24 cellular contexts compared by ENCODE assay signal in the genomic region with DNA sequence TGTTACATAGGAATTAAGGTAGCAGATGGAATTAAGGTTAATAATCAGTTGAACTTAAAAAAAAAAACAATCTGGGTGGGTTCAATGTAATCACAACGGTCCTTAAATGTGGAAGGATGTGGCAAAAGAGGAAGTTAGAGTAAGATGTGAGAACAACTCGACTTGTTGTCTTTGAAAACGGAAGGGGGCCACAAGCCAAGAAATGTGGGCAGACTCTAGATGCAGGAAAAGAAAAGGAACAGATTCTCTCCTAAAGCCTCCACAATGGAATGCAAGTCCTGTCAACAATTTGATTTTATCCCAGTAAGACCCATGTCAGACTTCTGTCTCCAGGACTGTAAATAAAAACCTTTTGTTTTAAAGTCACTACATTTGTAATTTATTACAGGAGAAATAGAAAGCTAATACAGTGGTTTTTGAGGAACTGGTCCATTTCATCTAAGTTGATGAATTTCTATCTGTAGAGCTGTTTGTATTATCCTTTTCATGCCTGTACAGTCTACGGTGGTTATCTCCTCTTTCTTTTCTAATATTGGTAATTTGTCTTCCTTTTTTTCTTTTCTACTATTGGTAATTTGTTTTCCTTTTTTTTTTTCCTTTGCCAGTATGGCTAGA. TPM values are rescaled to one million over a fixed set of nuclear protein-coding genes. Genes with fewer than 3 reads are reported as not detected.
DNase-seq lines count a peak whose midpoint lies in the region; ATAC-seq, FAIRE-seq and TF ChIP-seq lines count a peak whose summit lies in the region.
"Had no signal": no experiment of that assay in that cellular context is flagged by ENCODE, and none has a peak within 500 bp of the region (broad histone marks: within the 10 kb centered on the region; RNA-seq: fewer than 3 reads in every experiment).

No MANE protein-coding gene starts in this region.

- H3K27me3 ChIP-seq in CD4-positive, alpha-beta memory T cell (ENCODE audit: insufficient read depth, low read length), result no peaks in the 10 kb centered on the region
- H3K27me3 ChIP-seq: body of pancreas, hepatocyte, pancreas, Peyer's patch, right lobe of liver had no signal

- H3K4me3 Mint-ChIP-seq in CD4-positive, alpha-beta memory T cell, result peak overlapping the region in 2 of 8 donors; percentile 15 to 40
- no peak overlapping the region for H3K4me3 Mint-ChIP-seq in effector memory CD8-positive, alpha-beta T cell
- H3K4me3 Mint-ChIP-seq: GM23338; stimulated activated memory B cell treated with anti-CD40 and anti-IgM and Interleukin-4, amounts not matched to agents 10 μg/mL and 1 μg/mL and 100 μg/mL, for 72 hours had no signal

- H3K4me1 ChIP-seq in CD4-positive, alpha-beta memory T cell (ENCODE audit: insufficient read depth, low read length), result peaks cover 60% of the 10 kb centered on the region
- H3K4me1 ChIP-seq in OCI-LY7 (ENCODE audit: insufficient read depth, low read length, poor library complexity, severe bottlenecking), result peaks cover 36% of the 10 kb centered on the region
- H3K4me1 ChIP-seq: pancreas, Peyer's patch, right lobe of liver had no signal

- intact Hi-C loops in CD4-positive, alpha-beta memory T cell (cut with micrococcal nuclease), result no loop called here
- intact Hi-C loops in OCI-LY7 (cut with micrococcal nuclease; ENCODE audit: unreplicated experiment), result no loop called here

- H3K36me3 ChIP-seq in CD4-positive, alpha-beta memory T cell (ENCODE audit: insufficient read depth, low read length), result no peaks in the 10 kb centered on the region
- peaks cover 48% of the 10 kb centered on the region for H3K36me3 ChIP-seq in OCI-LY7 (ENCODE audit: insufficient read depth, low read length)
- H3K36me3 ChIP-seq: pancreas, Peyer's patch, right lobe of liver, thoracic aorta had no signal

- TF ChIP-seq POLR2A in GM12892 (IDR thresholded peaks at IDR 0.05; ENCODE audit: low read depth, low read length), result no peak

- H3K79me2 ChIP-seq in OCI-LY7 (ENCODE audit: insufficient read depth, low read depth, low read length), result peaks cover 99% of the 10 kb centered on the region

- TF ChIP-seq CTCF in OCI-LY7 (conservative IDR thresholded peaks at IDR 0.05; ENCODE audit: low read length), result no peak

- CTCF ChIA-PET in CD4-positive, alpha-beta memory T cell (lab: Charles Lee; ENCODE audit: partially characterized antibody), result interaction anchor here (0.9 to 7.5 kb wide), 4 partner anchors 9 to 179 kb away, joined by 4 to 105 read pairs (median 28); partner anchors contain the start of gene MCMBP
- CTCF ChIA-PET in OCI-LY7 (lab: Charles Lee; ENCODE audit: unreplicated experiment), result no interaction called here

- no TSS peak for BruUV-seq in OCI-LY7 (replicated peaks; lab: Mats Ljungman, UMichigan)

- FAIRE-seq in GM12892 (lab: Jason Lieb, UNC), result peak; percentile 42
- FAIRE-seq in RCC 7860 (lab: Jason Lieb, UNC), result no peak
- FAIRE-seq: HTR-8/SVneo, pancreas had no signal

- peak overlapping the region in 4 of 7 donors; percentile 7 to 77 (median 54) for H3K27ac Mint-ChIP-seq in CD4-positive, alpha-beta memory T cell
- peak overlapping the region; percentile 8 to 49 for H3K27ac Mint-ChIP-seq in effector memory CD8-positive, alpha-beta T cell
- H3K27ac Mint-ChIP-seq: GM23338; stimulated activated memory B cell treated with anti-CD40 and anti-IgM and Interleukin-4, amounts not matched to agents 10 μg/mL and 1 μg/mL and 100 μg/mL, for 72 hours had no signal

- no peak overlapping the region for H3K4me3 ChIP-seq in CD4-positive, alpha-beta memory T cell (ENCODE audit: low read length in 2 of 2)
- H3K4me3 ChIP-seq in OCI-LY7 (ENCODE audit: low read depth, low read length, poor library complexity, severe bottlenecking), result no peak overlapping the region
- H3K4me3 ChIP-seq: body of pancreas, GM23338, hepatocyte, lung, pancreas, Peyer's patch, right lobe of liver, thoracic aorta had no signal

- peaks cover 44 to 82% (median 60%) of the 10 kb centered on the region in 4 donors for H3K4me1 Mint-ChIP-seq in CD4-positive, alpha-beta memory T cell
- H3K4me1 Mint-ChIP-seq in effector memory CD8-positive, alpha-beta T cell (ENCODE audit: low read depth in 2 of 2), result peaks cover 27 to 67% of the 10 kb centered on the region in 2 donors

- no peaks in the 10 kb centered on the region for H3K9me2 ChIP-seq in OCI-LY7 (ENCODE audit: insufficient read depth, low read length)

- DNase-seq in CD4-positive, alpha-beta memory T cell, result no peak
- no peak for DNase-seq in GM12892 (ENCODE audit: insufficient read length)
- peak; percentile 29 for DNase-seq in OCI-LY7 (ENCODE audit: low spot score)
- DNase-seq in effector memory CD8-positive, alpha-beta T cell, result no peak
- no peak for DNase-seq in RCC 7860 (ENCODE audit: low spot score)
- no peak for DNase-seq in HuH-7 (ENCODE audit: low spot score)
- no peak for DNase-seq in ecto neural progenitor cell (ENCODE audit: low spot score)
- DNase-seq: activated CD4-positive, alpha-beta T cell treated with anti-CD3 and anti-CD28 coated beads, Interleukin-2, amount 50 U/mL, for 1 hour; activated naive CD4-positive, alpha-beta T cell treated with anti-CD3 and anti-CD28 coated beads, Interleukin-2, amount 50 U/mL, for 16 hours; activated T-cell treated with anti-CD3 and anti-CD28 coated beads for 4 hours; body of pancreas; islet precursor cell; NCI-H1694; NCI-H82; pancreas; Peyer's patch; right lobe of liver had no signal

- no peak overlapping the region for H3K4me2 ChIP-seq in OCI-LY7 (ENCODE audit: low read length)
- H3K4me2 ChIP-seq: GM23338, hepatocyte had no signal

- no peak for ATAC-seq in effector memory CD8-positive, alpha-beta T cell (replicated peaks)
- ATAC-seq: body of pancreas; GM23338; pancreas; right lobe of liver; SK-N-SH treated with all-trans-retinoic acid at 6 μM for 48 hours; stimulated activated memory B cell treated with anti-CD40 and anti-IgM and Interleukin-4, amounts not matched to agents 10 μg/mL and 1 μg/mL and 100 μg/mL, for 72 hours had no signal

- peaks cover 21 to 26% of the 10 kb centered on the region in 2 donors for H3K36me3 Mint-ChIP-seq in CD4-positive, alpha-beta memory T cell
- H3K36me3 Mint-ChIP-seq in effector memory CD8-positive, alpha-beta T cell (ENCODE audit: insufficient read depth), result peaks cover 15% of the 10 kb centered on the region

- H3K27me3 Mint-ChIP-seq in CD4-positive, alpha-beta memory T cell, result no peaks in the 10 kb centered on the region
- no peaks in the 10 kb centered on the region for H3K27me3 Mint-ChIP-seq in effector memory CD8-positive, alpha-beta T cell
- H3K27me3 Mint-ChIP-seq: stimulated activated memory B cell treated with anti-CD40 and anti-IgM and Interleukin-4, amounts not matched to agents 10 μg/mL and 1 μg/mL and 100 μg/mL, for 72 hours had no signal

- peaks cover 36% of the 10 kb centered on the region for H4K20me1 ChIP-seq in OCI-LY7 (ENCODE audit: insufficient read depth, low read length)

- H3K27ac ChIP-seq in CD4-positive, alpha-beta memory T cell (ENCODE audit: low read depth, low read length), result no peak overlapping the region
- peak overlapping the region; percentile 4 for H3K27ac ChIP-seq in OCI-LY7 (ENCODE audit: low read depth, low read length, poor library complexity, severe bottlenecking)
- H3K27ac ChIP-seq: body of pancreas, hepatocyte, pancreas, Peyer's patch, right lobe of liver, thoracic aorta had no signal

- peaks cover 0 to 4% of the 10 kb centered on the region in 2 donors for H3K9me3 ChIP-seq in CD4-positive, alpha-beta memory T cell (ENCODE audit: control insufficient read depth in 1 of 2, low read length in 2 of 2)
- H3K9me3 ChIP-seq in OCI-LY7 (ENCODE audit: low read length), result peaks cover 22% of the 10 kb centered on the region; the same call in 1 of the 2 replicates
- H3K9me3 ChIP-seq: body of pancreas, pancreas, Peyer's patch, right lobe of liver, thoracic aorta had no signal

- H2AFZ ChIP-seq in OCI-LY7 (ENCODE audit: low read length), result no peak overlapping the region
- H2AFZ ChIP-seq: GM23338, hepatocyte had no signal

- H3K9me3 Mint-ChIP-seq in CD4-positive, alpha-beta memory T cell, result peaks cover 0 to 11% (median 5%) of the 10 kb centered on the region in 8 donors
- H3K9me3 Mint-ChIP-seq in effector memory CD8-positive, alpha-beta T cell, result no peaks in the 10 kb centered on the region

- POLR2A ChIA-PET in CD4-positive, alpha-beta memory T cell (lab: Charles Lee; ENCODE audit: partially characterized antibody), result interaction anchor here (4.2 kb wide), 1 partner anchor 8 kb away, joined by 19 read pairs; the partner anchor contains the start of gene MCMBP
- POLR2A ChIA-PET in OCI-LY7 (lab: Charles Lee), result interaction anchor here (0.6 to 1.7 kb wide), 13 partner anchors 9 to 760 kb away, joined by 3 to 6 read pairs (median 4); partner anchors contain the start of genes DENND10, INPP5F, MCMBP and TIAL1

RNA-seq across cellular contexts. Expression of gene MCMBP, which starts 8.6 kb away (rescaled TPM):
- total RNA-seq in CD4-positive, alpha-beta memory T cell, result 10 to 100 TPM; 54.8 to 56.2 TPM
- polyA plus RNA-seq in CD4-positive, alpha-beta memory T cell, result 10 to 100 TPM; 68.0 to 70.5 TPM
- polyA plus RNA-seq in GM12892 (2012; ENCODE audit: missing spikeins), result 57.4 TPM
- 49.9 and 53.8 TPM in 2 replicates for total RNA-seq in OCI-LY7 (2014; rRNA removed; shearing (Covaris generic))
- 77.5 and 78.1 TPM in 2 replicates for total RNA-seq in OCI-LY7 (2022)

RNA-seq across cellular contexts. Expression of gene SEC23IP, which starts 28.5 kb away (rescaled TPM):
- 10 to 100 TPM; 68.7 to 70.0 TPM for total RNA-seq in CD4-positive, alpha-beta memory T cell
- 10 to 100 TPM; 51.6 to 58.9 TPM for polyA plus RNA-seq in CD4-positive, alpha-beta memory T cell
- polyA plus RNA-seq in GM12892 (2012; ENCODE audit: missing spikeins), result 34.5 TPM
- total RNA-seq in OCI-LY7 (2014; rRNA removed; shearing (Covaris generic)), result 19.9 and 21.4 TPM in 2 replicates
- total RNA-seq in OCI-LY7 (2022), result 60.3 and 61.3 TPM in 2 replicates
